ENCODE assay signal across 26 cellular contexts in the genomic region with DNA sequence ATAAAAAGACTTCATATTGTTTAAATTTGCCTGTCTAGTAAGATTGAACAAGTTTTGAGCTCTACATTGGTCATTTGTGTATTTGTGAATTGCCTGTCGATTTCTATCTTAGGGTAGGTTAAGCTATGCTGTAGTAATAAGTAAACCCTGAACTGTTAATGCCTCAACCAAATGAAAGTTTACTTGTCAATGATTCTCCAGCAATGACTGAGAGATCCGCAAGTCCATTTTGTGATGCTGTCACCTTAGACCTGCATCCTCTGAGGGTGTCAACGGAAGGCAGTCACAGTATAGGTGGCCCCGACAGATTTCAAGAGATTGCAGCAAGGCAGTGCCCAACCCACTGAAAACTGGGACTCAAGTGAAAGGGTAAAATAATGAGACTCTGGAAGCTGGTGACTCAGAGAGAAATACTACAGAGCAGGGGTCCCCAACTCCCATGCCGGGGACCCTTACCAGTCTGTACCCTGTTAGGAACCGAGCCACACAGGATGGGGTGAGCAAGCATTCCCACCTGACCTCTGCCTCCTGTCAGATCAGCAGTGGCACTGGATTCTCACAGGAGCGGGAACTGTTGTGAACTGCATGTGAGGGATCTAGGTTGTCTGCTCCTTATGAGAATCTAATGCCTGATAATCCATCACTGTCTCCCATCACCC. TPM values are rescaled to one million over a fixed set of nuclear protein-coding genes. Genes with fewer than 3 reads are reported as not detected.
DNase-seq lines count a peak whose midpoint lies in the region; ATAC-seq, FAIRE-seq and TF ChIP-seq lines count a peak whose summit lies in the region.
"Had no signal": no experiment of that assay in that cellular context is flagged by ENCODE, and none has a peak within 500 bp of the region (broad histone marks: within the 10 kb centered on the region; RNA-seq: fewer than 3 reads in every experiment).

No MANE protein-coding gene starts in this region.

- H3K27me3 ChIP-seq in heart right ventricle: no peaks in the 10 kb centered on the region
- H3K27me3 ChIP-seq: SJSA1 had no signal

- H3K36me3 ChIP-seq in heart right ventricle: peaks cover 0 to 3% (median 0%) of the 10 kb centered on the region in 9 donors
- H3K36me3 ChIP-seq: SJSA1 had no signal

- peak; percentile 71 for ATAC-seq in HG03354 (IDR thresholded peaks at IDR 0.05; ENCODE audit: poor library complexity, severe bottlenecking, unreplicated experiment)
- no peak for ATAC-seq in GM21381 (IDR thresholded peaks at IDR 0.05; ENCODE audit: unreplicated experiment)
- ATAC-seq in heart right ventricle: no peak
- ATAC-seq: CD8-positive, alpha-beta T cell had no signal

- no peaks in the 10 kb centered on the region for H3K9me3 ChIP-seq in heart right ventricle
- H3K9me3 ChIP-seq: SJSA1 had no signal

- TF ChIP-seq CTCF in heart right ventricle (IDR thresholded peaks at IDR 0.05): no peak

- DNase-seq in activated effector memory CD4-positive, alpha-beta T cell treated with anti-CD3 and anti-CD28 coated beads, Interleukin-2, amount 50 U/mL, for 16 hours: peak; percentile 44
- DNase-seq in activated effector memory CD4-positive, alpha-beta T cell treated with Interleukin-2 at 50 U/mL for 16 hours: no peak
- DNase-seq in kidney tubule cell (ENCODE audit: low spot score): peak; percentile 53
- DNase-seq in urothelium cell line (ENCODE audit: low spot score): no peak
- no peak for DNase-seq in NCI-H1417 treated with DMSO at 0.1 percent for 48 hours (lab: John Stamatoyannopoulos, UW)
- DNase-seq in heart right ventricle: no peak
- DNase-seq: AML-193; C1 segment of cervical spinal cord; Calu3; CD8-positive, alpha-beta T cell; DMS153; KBM-7; MM.1S; NCI-H1048; NCI-H1436 treated with DMSO at 0.1 percent for 48 hours; NCI-H2029; NCI-H226; NCI-H524; OCI-M1; T-helper 1 cell had no signal

- intact Hi-C loops in heart right ventricle (cut with DNase I): no loop called here

- WGBS in heart right ventricle, 2 donors: 92 to 93% methylated on average over 7 of the region's 7 CpGs

- peak; percentile 32 for FAIRE-seq in urothelium cell line (lab: Jason Lieb, UNC)
- FAIRE-seq: GM12892, RCC 7860 had no signal

- no peaks in the 10 kb centered on the region for H3K4me1 ChIP-seq in heart right ventricle
- H3K4me1 ChIP-seq: SJSA1 had no signal

- no peak overlapping the region for H3K4me3 ChIP-seq in heart right ventricle
- H3K4me3 ChIP-seq: SJSA1 had no signal

- H3K27ac ChIP-seq in heart right ventricle: no peak overlapping the region
- H3K27ac ChIP-seq: 22Rv1, SJSA1 had no signal

RNA-seq across cellular contexts. Expression of gene PHYH, which starts 10.8 kb away (rescaled TPM):
- total RNA-seq in heart right ventricle: 100 to 1,000 TPM in 9 of 10 donors, 10 to 100 TPM in 1; 97.3 to 188 (median 162) TPM
- 10 to 100 TPM; 51.1 to 56.7 TPM for polyA plus RNA-seq in heart right ventricle

RNA-seq across cellular contexts. Expression of gene SEPHS1, which starts 37.4 kb away (rescaled TPM):
- total RNA-seq in heart right ventricle: 10 to 100 TPM; 26.7 to 38.9 (median 30.4) TPM
- polyA plus RNA-seq in heart right ventricle: 10 to 100 TPM; 17.6 to 23.2 TPM

Comparison
In these comparisons a context has a peak if more than half of its experiments do, and no peak if none do; other contexts are left out.
1. DNase-seq: peak in activated effector memory CD4-positive, alpha-beta T cell treated with anti-CD3 and anti-CD28 coated beads, Interleukin-2, amount 50 U/mL, for 16 hours (single experiment) and kidney tubule cell (single experiment); none in activated effector memory CD4-positive, alpha-beta T cell treated with Interleukin-2 at 50 U/mL for 16 hours (single experiment), urothelium cell line (single experiment), NCI-H1417 treated with DMSO at 0.1 percent for 48 hours (single experiment) and heart right ventricle (0 of 2).